Comparison of ENCODE assay signal across 8 cellular contexts in the genomic region with DNA sequence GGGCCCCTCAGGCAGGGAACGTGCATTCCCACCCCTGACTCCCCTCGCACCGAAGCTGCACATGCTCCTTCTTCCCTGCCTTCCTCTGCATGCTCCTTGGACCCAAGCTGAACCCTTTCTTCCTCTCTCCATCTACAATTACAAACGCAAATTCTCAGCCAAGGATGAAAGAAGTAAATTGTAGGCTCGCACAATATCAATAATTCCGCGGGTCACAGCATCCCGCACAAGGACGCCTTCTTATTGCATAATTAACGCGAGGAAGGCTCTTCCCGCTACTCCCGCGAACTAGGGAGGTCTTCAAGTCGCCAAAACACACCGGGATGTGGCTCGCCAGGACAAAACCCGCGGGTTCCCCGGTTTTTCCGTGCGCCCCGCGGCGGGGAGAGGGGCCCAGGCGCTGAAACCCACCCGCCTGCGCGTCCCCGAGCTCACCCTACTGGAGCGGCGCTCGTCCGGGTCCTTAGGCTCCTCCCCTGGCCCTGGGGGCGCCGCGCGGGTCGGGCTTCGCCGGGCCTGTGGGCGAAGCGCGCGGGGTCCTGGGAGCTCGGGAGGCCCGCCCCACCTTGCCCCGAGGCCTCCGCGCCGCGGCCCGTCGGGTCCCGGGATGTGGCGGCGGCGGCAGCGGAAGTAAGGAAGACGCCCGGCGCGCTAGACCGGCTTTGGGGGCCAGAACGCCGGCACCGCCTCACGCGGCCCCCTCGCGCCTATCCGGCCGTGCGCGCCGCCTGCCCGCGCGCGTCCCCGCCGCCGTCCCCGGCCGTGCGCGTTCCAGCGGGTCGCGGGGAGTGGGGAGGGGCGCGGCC. TPM values are rescaled to one million over a fixed set of nuclear protein-coding genes. Genes with fewer than 3 reads are reported as not detected.
DNase-seq lines count a peak whose midpoint lies in the region; ATAC-seq and TF ChIP-seq lines count a peak whose summit lies in the region.

Gene CHST10 (minus strand): TSS at position 730 of the 806 bp plus-strand sequence. CDS start 10,993 bp downstream, outside the sequence.

- DNase-seq in AG08395 (ENCODE audit: low spot score): peak; percentile 71
- peak; percentile 31 for DNase-seq in NCI-H774 (lab: John Stamatoyannopoulos, UW)
- DNase-seq in activated T-cell treated with anti-CD3 and anti-CD28 coated beads for 24 hours (ENCODE audit: low read depth): peak; percentile 60
- no peak for DNase-seq in epithelial cell of proximal tubule (ENCODE audit: low read depth)
- DNase-seq in stimulated activated CD8-positive, alpha-beta memory T cell treated with anti-CD3 and anti-CD28 coated beads, Interleukin-7, amount 100 ng/mL, for 1 hour (ENCODE audit: low read depth in 2 of 2): peak; percentile 5 to 13

- no peak within 1 kb of the TSS for H3K27ac ChIP-seq in mucosa of rectum (ENCODE audit: low read depth in 2 of 2, low read length in 2 of 2)

- no peak for TF ChIP-seq CTCF in epithelial cell of proximal tubule (conservative IDR thresholded peaks at IDR 0.05; ENCODE audit: low read depth, low read length)

- H3K4me3 ChIP-seq in epithelial cell of proximal tubule (ENCODE audit: low read depth, low read length) (peak within 1 kb of the TSS; percentile 69), mucosa of rectum (ENCODE audit: low read length in 2 of 2) (peak within 1 kb of the TSS; percentile 55 to 80)

- ATAC-seq in GM18870 (IDR thresholded peaks at IDR 0.05; ENCODE audit: unreplicated experiment) (peak; percentile 66), HG03139 (IDR thresholded peaks at IDR 0.05; ENCODE audit: unreplicated experiment) (peak; percentile 82)

- no peaks in the 10 kb centered on the region for H3K9me3 ChIP-seq in mucosa of rectum (ENCODE audit: control insufficient read depth in 2 of 2, low read length in 2 of 2)

- H3K36me3 ChIP-seq in mucosa of rectum (ENCODE audit: control insufficient read depth in 2 of 2, insufficient read depth in 2 of 2, low read length in 2 of 2): no peaks in the 10 kb centered on the region

- H3K4me1 ChIP-seq in mucosa of rectum (ENCODE audit: control insufficient read depth in 2 of 2, insufficient read depth in 2 of 2, low read length in 2 of 2): peaks cover 3 to 7% of the 10 kb centered on the region in 2 donors

- peaks cover 6 to 9% of the 10 kb centered on the region in 2 donors for H3K27me3 ChIP-seq in mucosa of rectum (ENCODE audit: control insufficient read depth in 2 of 2, insufficient read depth in 2 of 2, low read length in 2 of 2)

- H3K9ac ChIP-seq in mucosa of rectum (ENCODE audit: low read depth in 1 of 2, low read length in 2 of 2): peak within 1 kb of the TSS; percentile 42 to 57

RNA-seq across cellular contexts. Expression of gene CHST10, which starts in this region (rescaled TPM):
- 8.8 and 18.1 TPM in 2 replicates for total RNA-seq in epithelial cell of proximal tubule
